ENCODE assay signal across 8 cellular contexts in genomic region chr22:19986410-19987341, GRCh38. TPM values are rescaled to one million over a fixed set of nuclear protein-coding genes. Genes with fewer than 3 reads are reported as not detected.
DNase-seq lines count a peak whose midpoint lies in the region; ATAC-seq and TF ChIP-seq lines count a peak whose summit lies in the region.

No MANE protein-coding gene starts in this region.

- CTCF ChIA-PET in CD4-positive, alpha-beta T cell (lab: Charles Lee), result no interaction called here

- DNase-seq in CD4-positive, alpha-beta T cell, result peak; percentile 31 to 66 (median 48)
- DNase-seq in HCEC 1CT, result peak; percentile 52
- peak; percentile 44 for DNase-seq in NCI-H510A treated with DMSO at 0.1 percent for 48 hours (lab: John Stamatoyannopoulos, UW)
- peak; percentile 86 for DNase-seq in activated CD8-positive, alpha-beta memory T cell treated with anti-CD3 and anti-CD28 coated beads for 24 hours
- peak; percentile 50 for DNase-seq in effector CD8-positive, alpha-beta T cell (lab: John Stamatoyannopoulos, UW)
- peak; percentile 82 to 88 for DNase-seq in lung microvascular endothelial cell (ENCODE audit: low read depth in 2 of 2)
- DNase-seq in stimulated activated CD4-positive, alpha-beta T cell treated with anti-CD3 and anti-CD28 coated beads, TNF-alpha, amount 100 ng/mL, for 4 hours (ENCODE audit: low read depth in 3 of 3), result peak; percentile 14 to 35 (median 21)

- no peaks in the 10 kb centered on the region for H3K27me3 ChIP-seq in CD4-positive, alpha-beta T cell (ENCODE audit: control insufficient read depth, insufficient read depth, low read length)

- intact Hi-C loops in CD4-positive, alpha-beta T cell (cut with DNase I, micrococcal nuclease), result loop anchor here in 1 of 2 experiments (2.0 to 5.0 kb wide), 2 partner anchors 34 to 91 kb away; partner anchors contain the start of gene TANGO2

- peak overlapping the region; percentile 68 for H3K4me3 Mint-ChIP-seq in CD4-positive, alpha-beta T cell

- H3K27ac Mint-ChIP-seq in CD4-positive, alpha-beta T cell, result no peak overlapping the region

- H3K27me3 Mint-ChIP-seq in CD4-positive, alpha-beta T cell, result no peaks in the 10 kb centered on the region

- H3K27ac ChIP-seq in CD4-positive, alpha-beta T cell (ENCODE audit: low read depth, low read length), result no peak overlapping the region

- no peaks in the 10 kb centered on the region for H3K4me1 Mint-ChIP-seq in CD4-positive, alpha-beta T cell (ENCODE audit: low read depth)

- POLR2A ChIA-PET in CD4-positive, alpha-beta T cell (lab: Charles Lee), result interaction anchor here (1.1 kb wide), 1 partner anchor 34 kb away, joined by 3 read pairs; no protein-coding TSS in a partner anchor

- no peaks in the 10 kb centered on the region for H3K9me3 Mint-ChIP-seq in CD4-positive, alpha-beta T cell

- ATAC-seq in CD4-positive, alpha-beta T cell (ENCODE audit: poor library complexity), result peak; percentile 81
- ATAC-seq in GM18858 (IDR thresholded peaks at IDR 0.05; ENCODE audit: unreplicated experiment), result no peak

- no peaks in the 10 kb centered on the region for H3K36me3 Mint-ChIP-seq in CD4-positive, alpha-beta T cell (ENCODE audit: low read depth)

- TF ChIP-seq CTCF in CD4-positive, alpha-beta T cell (IDR thresholded peaks at IDR 0.05), result no peak

- no peaks in the 10 kb centered on the region for H3K9me3 ChIP-seq in CD4-positive, alpha-beta T cell (ENCODE audit: control insufficient read depth, low read length)

RNA-seq across cellular contexts. Expression of gene ARVCF, which starts 29.9 kb away (rescaled TPM):
- total RNA-seq in CD4-positive, alpha-beta T cell, result 1 to 10 TPM; 2.2 to 2.5 TPM
- 46.0 and 72.0 TPM in 2 replicates for total RNA-seq in lung microvascular endothelial cell

RNA-seq across cellular contexts. Expression of gene TANGO2, which starts 34.2 kb away (rescaled TPM):
- 10 to 100 TPM; 10.3 to 10.5 TPM for total RNA-seq in CD4-positive, alpha-beta T cell
- 42.3 and 46.8 TPM in 2 replicates for total RNA-seq in lung microvascular endothelial cell

RNA-seq across cellular contexts. Expression of gene TXNRD2, which starts 45.1 kb away (rescaled TPM):
- 10 to 100 TPM; 18.6 to 19.5 TPM for total RNA-seq in CD4-positive, alpha-beta T cell
- total RNA-seq in lung microvascular endothelial cell, result 55.6 and 63.5 TPM in 2 replicates

RNA-seq across cellular contexts. Expression of gene COMT, which starts 45.1 kb away (rescaled TPM):
- total RNA-seq in CD4-positive, alpha-beta T cell, result 10 to 100 TPM; 11.3 to 11.4 TPM
- total RNA-seq in lung microvascular endothelial cell, result 222 and 628 TPM in 2 replicates

Comparison
In these comparisons a context has a peak if more than half of its experiments do, and no peak if none do; other contexts are left out.
1. DNase-seq: peak in every context shown above with its lines; median percentile 86 in activated CD8-positive, alpha-beta memory T cell treated with anti-CD3 and anti-CD28 coated beads for 24 hours; 85 in lung microvascular endothelial cell; 52 in HCEC 1CT; 50 in effector CD8-positive, alpha-beta T cell; 48 in CD4-positive, alpha-beta T cell; 44 in NCI-H510A treated with DMSO at 0.1 percent for 48 hours; 21 in stimulated activated CD4-positive, alpha-beta T cell treated with anti-CD3 and anti-CD28 coated beads, TNF-alpha, amount 100 ng/mL, for 4 hours.
2. RNA of gene ARVCF, which starts 29.9 kb away (total RNA-seq): 46.0 to 72.0 TPM in lung microvascular endothelial cell; 2.2 to 2.5 TPM in CD4-positive, alpha-beta T cell; every median in the first group is over 10 times any median in the second.